ENCODE assay signal across 14 cellular contexts in the genomic region with DNA sequence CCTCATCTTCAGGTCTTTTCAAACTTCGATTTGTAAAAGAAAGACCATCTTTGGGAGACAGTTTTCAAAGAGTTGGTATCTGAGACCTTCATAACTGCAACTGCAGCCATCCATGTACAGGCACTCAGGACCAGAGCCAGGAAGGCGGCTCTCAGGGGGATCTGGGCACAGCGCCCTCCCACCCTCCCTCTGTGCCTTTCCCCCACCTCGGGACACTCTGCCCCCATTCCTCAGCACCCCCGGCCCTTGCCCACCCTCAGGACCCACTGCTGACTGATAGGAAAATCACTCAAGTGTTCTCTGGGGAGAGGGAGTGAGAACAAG.
DNase-seq lines count a peak whose midpoint lies in the region; ATAC-seq and TF ChIP-seq lines count a peak whose summit lies in the region.
"Had no signal": no experiment of that assay in that cellular context is flagged by ENCODE, and none has a peak within 500 bp of the region (broad histone marks: within the 10 kb centered on the region; RNA-seq: fewer than 3 reads in every experiment).

No MANE protein-coding gene starts in this region.

- no peak overlapping the region for H3K4me3 ChIP-seq in heart right ventricle
- no peak overlapping the region for H3K4me3 ChIP-seq in fibroblast of lung (replicated peaks in 1 of 4; ENCODE audit: control extremely low read depth in 1 of 4, insufficient read depth in 1 of 4, low read depth in 3 of 4, low read length in 4 of 4)
- no peak overlapping the region for H3K4me3 ChIP-seq in neuronal stem cell (ENCODE audit: low read length in 2 of 2)
- H3K4me3 ChIP-seq in vagina, result no peak overlapping the region

- H2BK5ac ChIP-seq in neuronal stem cell (ENCODE audit: low read length), result peak overlapping the region; percentile 45

- TF ChIP-seq CTCF in heart right ventricle (IDR thresholded peaks at IDR 0.05), result no peak
- no peak for TF ChIP-seq CTCF in fibroblast of lung (conservative IDR thresholded peaks at IDR 0.05 in 1 of 2, IDR thresholded peaks at IDR 0.05 in 1 of 2; ENCODE audit: low read depth in 1 of 2, low read length in 2 of 2)
- TF ChIP-seq CTCF in vagina (IDR thresholded peaks at IDR 0.05), result no peak

- no peaks in the 10 kb centered on the region for H3K27me3 ChIP-seq in heart right ventricle
- H3K27me3 ChIP-seq in fibroblast of lung (ENCODE audit: control insufficient read depth, insufficient read depth, low read length), result no peaks in the 10 kb centered on the region
- H3K27me3 ChIP-seq in neuronal stem cell (ENCODE audit: control insufficient read depth in 3 of 3, insufficient read depth in 3 of 3, low read depth in 1 of 3, low read length in 3 of 3), result no peaks in the 10 kb centered on the region
- no peaks in the 10 kb centered on the region for H3K27me3 ChIP-seq in vagina

- no peak overlapping the region for H2BK120ac ChIP-seq in neuronal stem cell (ENCODE audit: low read depth, low read length)

- H4K91ac ChIP-seq in neuronal stem cell (ENCODE audit: low read depth, low read length, poor library complexity), result no peak overlapping the region

- H3K9me3 ChIP-seq in heart right ventricle (no peaks in the 10 kb centered on the region), fibroblast of lung (ENCODE audit: control insufficient read depth, insufficient read depth, low read depth, low read length) (no peaks in the 10 kb centered on the region), neuronal stem cell (replicated peaks in 1 of 2; ENCODE audit: control insufficient read depth in 2 of 2, insufficient read depth in 1 of 2, low read depth in 1 of 2, low read length in 2 of 2) (peaks cover 3 to 13% of the 10 kb centered on the region in 2 donors), vagina (no peaks in the 10 kb centered on the region)

- H3K14ac ChIP-seq in neuronal stem cell (ENCODE audit: low read length), result no peak overlapping the region

- no peak overlapping the region for H3K9ac ChIP-seq in fibroblast of lung (ENCODE audit: insufficient read depth, low read length)
- H3K9ac ChIP-seq in neuronal stem cell (ENCODE audit: low read depth, low read length, poor library complexity), result no peak overlapping the region

- H2BK12ac ChIP-seq in neuronal stem cell (ENCODE audit: low read length), result no peak overlapping the region

- H2AFZ ChIP-seq in fibroblast of lung (ENCODE audit: low read length) (peak overlapping the region; percentile 19), neuronal stem cell (ENCODE audit: low read length) (peak overlapping the region; percentile 84)

- H3K4me2 ChIP-seq in fibroblast of lung (ENCODE audit: extremely low read depth, insufficient read depth, low read length) (no peak overlapping the region), neuronal stem cell (ENCODE audit: insufficient read depth, low read length, poor library complexity, severe bottlenecking) (no peak overlapping the region)

- intact Hi-C loops in heart right ventricle (cut with DNase I) (loop anchor here in 2 of 10 donors (5.0 kb wide), 2 partner anchors 34 to 39 kb away; no protein-coding TSS in a partner anchor), left cardiac atrium (cut with DNase I) (no loop called here), vagina (cut with DNase I) (no loop called here)

- H3K36me3 ChIP-seq in heart right ventricle (no peaks in the 10 kb centered on the region), fibroblast of lung (ENCODE audit: control insufficient read depth, insufficient read depth, low read length) (no peaks in the 10 kb centered on the region), neuronal stem cell (replicated peaks in 1 of 2; ENCODE audit: control insufficient read depth in 2 of 2, insufficient read depth in 2 of 2, low read length in 2 of 2) (no peaks in the 10 kb centered on the region), vagina (no peaks in the 10 kb centered on the region)

- H2AK5ac ChIP-seq in neuronal stem cell (ENCODE audit: low read depth, low read length), result peak overlapping the region; percentile 47

- ATAC-seq in heart right ventricle (peak in 5 of 8 donors; percentile 7 to 32 (median 20)), left cardiac atrium (no peak), HG02981 (IDR thresholded peaks at IDR 0.05; ENCODE audit: unreplicated experiment) (no peak), HG02798 (IDR thresholded peaks at IDR 0.05; ENCODE audit: poor library complexity, unreplicated experiment) (no peak)
- ATAC-seq: activated T-cell treated with anti-CD3 and anti-CD28 coated beads, Interleukin-2, amount 50 U/mL, for 4 hours had no signal

- H3K4me1 ChIP-seq in heart right ventricle (peaks cover 0 to 25% (median 16%) of the 10 kb centered on the region in 9 donors), fibroblast of lung (ENCODE audit: control insufficient read depth, extremely low read depth, insufficient read depth, low read length) (peaks cover 17% of the 10 kb centered on the region), neuronal stem cell (ENCODE audit: control insufficient read depth in 2 of 2, insufficient read depth in 1 of 2, low read depth in 1 of 2, low read length in 2 of 2) (peaks cover 10 to 28% of the 10 kb centered on the region in 2 donors), vagina (peaks cover 27% of the 10 kb centered on the region)

- H4K20me1 ChIP-seq in fibroblast of lung (ENCODE audit: control insufficient read depth, extremely low read depth, insufficient read depth, low read length), result no peaks in the 10 kb centered on the region

- no peak overlapping the region for H3K18ac ChIP-seq in neuronal stem cell (ENCODE audit: low read length)

- H3K79me1 ChIP-seq in neuronal stem cell (ENCODE audit: low read depth, low read length), result no peaks in the 10 kb centered on the region

- WGBS in heart right ventricle, 2 donors, result 80 to 84% methylated on average over 5 of the region's 5 CpGs
- no CpG with 5 or more reads among the region's 5 CpGs for WGBS in neuronal stem cell (ENCODE audit: extremely low coverage in 2 of 2, insufficient read length in 2 of 2, insufficient replicate concordance in 1 of 2), 2 donors

- TF ChIP-seq POLR2A in vagina (IDR thresholded peaks at IDR 0.05), result no peak

- H3K4ac ChIP-seq in neuronal stem cell (ENCODE audit: low read length), result no peak overlapping the region

- H3K79me2 ChIP-seq in fibroblast of lung (ENCODE audit: control insufficient read depth, insufficient read depth, low read length), result no peaks in the 10 kb centered on the region

- H3K23ac ChIP-seq in neuronal stem cell (ENCODE audit: low read depth, low read length, poor library complexity), result no peak overlapping the region

- H2BK15ac ChIP-seq in neuronal stem cell (ENCODE audit: low read length), result no peak overlapping the region

- DNase-seq in heart right ventricle (no peak), left cardiac atrium (no peak), fibroblast of lung (ENCODE audit: low read depth in 2 of 2) (no peak), neuronal stem cell (ENCODE audit: low spot score) (no peak), vagina (ENCODE audit: extremely low spot score in 2 of 2) (no peak)
- no peak for DNase-seq in activated CD4-positive, alpha-beta T cell treated with anti-CD3 and anti-CD28 coated beads, Interleukin-2, amount 50 U/mL, for 4 hours
- DNase-seq: activated CD4-positive, alpha-beta T cell treated with anti-CD3 and anti-CD28 coated beads, Interleukin-2, amount 50 U/mL, for 1 hour; activated T-cell treated with anti-CD3 and anti-CD28 coated beads, Interleukin-2, amount 50 U/mL, for 4 hours; CD4-positive, alpha-beta memory T cell; NCI-H2029 treated with DMSO at 0.1 percent for 48 hours; NCI-H774; trophoblast cell had no signal

- peak overlapping the region in 7 of 10 donors; percentile 56 to 81 (median 76) for H3K27ac ChIP-seq in heart right ventricle
- peak overlapping the region; percentile 93 for H3K27ac ChIP-seq in fibroblast of lung (ENCODE audit: insufficient read depth, low read length)
- H3K27ac ChIP-seq in neuronal stem cell (replicated peaks; ENCODE audit: low read length), result no peak overlapping the region
- peak overlapping the region; percentile 73 for H3K27ac ChIP-seq in vagina

- no peak overlapping the region for H4K8ac ChIP-seq in neuronal stem cell (ENCODE audit: low read depth, low read length)

Comparison
In these comparisons a context has a peak if more than half of its experiments do, and no peak if none do; other contexts are left out.
1. ATAC-seq: peak in heart right ventricle (5 of 8); none in left cardiac atrium (0 of 2), HG02981 (single experiment) and HG02798 (single experiment).